In genomic region chr2:66702251-66702745, GRCh38 we compare ENCODE assay signal across 15 cellular contexts.
"Had no signal": no experiment of that assay in that cellular context is flagged by ENCODE, and none has a peak within 500 bp of the region (broad histone marks: within the 10 kb centered on the region; RNA-seq: fewer than 3 reads in every experiment).

No MANE protein-coding gene starts in this region.

- H3K9me3 ChIP-seq: left lung, prostate gland, SJSA1, tibial nerve had no signal

- H3K4me1 ChIP-seq: left lung, SJSA1 had no signal

- H3K9me3 Mint-ChIP-seq: T-helper 2 cell treated with Interferon-gamma antibody and Interleukin-4, amounts not matched to agents 5 μg/mL and 100 μg/mL, for 36 hours had no signal

- ATAC-seq: left lung, natural killer cell, sciatic nerve had no signal

- H3K36me3 ChIP-seq: left lung, prostate gland, SJSA1, tibial nerve had no signal

- H3K36me3 Mint-ChIP-seq: natural killer cell had no signal

- H3K27me3 ChIP-seq: left lung, SJSA1, tibial nerve had no signal

- H3K27ac Mint-ChIP-seq: natural killer cell; T-helper 2 cell treated with Interferon-gamma antibody and Interleukin-4, amounts not matched to agents 5 μg/mL and 100 μg/mL, for 36 hours had no signal

- H3K4me1 Mint-ChIP-seq: natural killer cell had no signal

- H3K27ac ChIP-seq: SJSA1, tibial nerve had no signal

- H3K4me3 Mint-ChIP-seq: natural killer cell; T-helper 2 cell treated with Interferon-gamma antibody and Interleukin-4, amounts not matched to agents 5 μg/mL and 100 μg/mL, for 36 hours had no signal

- DNase-seq: activated CD4-positive, alpha-beta T cell treated with anti-CD3 and anti-CD28 coated beads, Interleukin-2, amount 50 U/mL, for 4 hours; activated CD4-positive, CD25-positive, alpha-beta regulatory T cell treated with anti-CD3 and anti-CD28 coated beads, Interleukin-2, amount 50 U/mL, for 72 hours; activated naive CD4-positive, alpha-beta T cell; activated T-cell treated with anti-CD3 and anti-CD28 coated beads for 4 hours; aorta; hippocampal formation; left lung; natural killer cell; nucleus accumbens; stimulated activated CD4-positive, alpha-beta T cell treated with anti-CD3 and anti-CD28 coated beads, Interleukin-1b, Interleukin-23, amount 100 ng/mL, for 48 hours had no signal

- H3K4me3 ChIP-seq: left lung, prostate gland, SJSA1, tibial nerve had no signal
